9 cellular contexts compared by ENCODE assay signal in the genomic region with DNA sequence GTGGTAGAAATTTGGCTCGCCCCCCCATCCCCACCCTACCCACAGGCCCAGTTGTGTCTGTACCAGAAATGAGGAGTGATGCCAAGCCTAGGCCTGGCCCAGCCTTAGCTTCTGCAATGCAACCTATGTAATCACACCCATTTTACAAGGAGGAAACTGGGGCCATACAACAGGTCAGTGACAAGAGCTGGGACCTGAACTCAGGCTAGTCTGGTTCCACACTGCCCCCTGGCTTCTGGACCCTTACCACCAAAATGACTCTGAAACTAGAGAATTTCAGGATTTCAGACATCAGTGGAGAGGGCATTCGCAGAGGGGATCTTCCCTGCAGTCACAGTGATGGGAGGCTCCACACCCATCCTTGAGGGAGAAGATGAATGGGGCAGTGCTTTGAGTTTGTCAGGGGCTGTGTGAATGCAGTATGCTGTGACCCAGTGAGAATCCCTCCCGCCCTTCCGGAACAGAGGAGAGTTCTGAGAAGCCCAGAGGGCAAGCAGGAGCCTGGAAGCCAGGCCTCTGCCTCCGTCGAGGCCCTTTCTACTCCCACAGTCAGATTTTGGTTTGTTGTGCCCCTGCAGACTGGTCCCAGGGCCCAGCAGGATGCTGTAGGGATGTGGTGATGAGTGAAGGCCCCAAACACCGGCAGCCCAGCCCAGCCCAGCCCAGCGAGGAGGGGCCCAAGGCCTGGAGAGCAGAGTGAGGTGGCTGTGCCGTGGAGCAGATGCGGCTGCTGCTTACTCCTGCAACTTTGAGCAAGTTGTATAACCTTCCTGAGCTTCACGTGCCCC. TPM values are rescaled to one million over a fixed set of nuclear protein-coding genes. Genes with fewer than 3 reads are reported as not detected.
DNase-seq lines count a peak whose midpoint lies in the region; ATAC-seq and TF ChIP-seq lines count a peak whose summit lies in the region.
"Had no signal": no experiment of that assay in that cellular context is flagged by ENCODE, and none has a peak within 500 bp of the region (broad histone marks: within the 10 kb centered on the region; RNA-seq: fewer than 3 reads in every experiment).

No MANE protein-coding gene starts in this region.

- H4K20me1 ChIP-seq in OCI-LY1 (ENCODE audit: insufficient read depth, low read length) = no peaks in the 10 kb centered on the region
- peaks cover 94% of the 10 kb centered on the region for H4K20me1 ChIP-seq in osteoblast (ENCODE audit: insufficient read depth, low read length)

- H2AFZ ChIP-seq in OCI-LY1 (ENCODE audit: low read length) = no peak overlapping the region
- no peak overlapping the region for H2AFZ ChIP-seq in osteoblast (ENCODE audit: low read length)

- H3K9me3 ChIP-seq in OCI-LY1 (ENCODE audit: low read length) (no peaks in the 10 kb centered on the region), osteoblast (ENCODE audit: low read depth, low read length) (no peaks in the 10 kb centered on the region)
- H3K9me3 ChIP-seq: SJCRH30 had no signal

- H3K27me3 ChIP-seq in OCI-LY1 (ENCODE audit: insufficient read depth, low read length) = no peaks in the 10 kb centered on the region
- H3K27me3 ChIP-seq in osteoblast (ENCODE audit: insufficient read depth, low read length) = no peaks in the 10 kb centered on the region
- H3K27me3 ChIP-seq: SJCRH30 had no signal

- no peak overlapping the region for H3K9ac ChIP-seq in OCI-LY1 (ENCODE audit: low read length)

- ATAC-seq in GM18502 (IDR thresholded peaks at IDR 0.05; ENCODE audit: poor library complexity, unreplicated experiment) = no peak
- no peak for ATAC-seq in HG03520 (IDR thresholded peaks at IDR 0.05; ENCODE audit: unreplicated experiment)
- no peak for ATAC-seq in GM19328 (IDR thresholded peaks at IDR 0.05; ENCODE audit: unreplicated experiment)

- H3K27ac ChIP-seq in OCI-LY1 (ENCODE audit: low read depth, low read length, poor library complexity, severe bottlenecking) (no peak overlapping the region), osteoblast (ENCODE audit: low read depth, low read length) (peak overlapping the region; percentile 84)

- no peak overlapping the region for H3K4me3 ChIP-seq in GM12865 (ENCODE audit: low read depth, low read length)
- no peak overlapping the region for H3K4me3 ChIP-seq in OCI-LY1 (ENCODE audit: low read depth, low read length, poor library complexity, severe bottlenecking)
- no peak overlapping the region for H3K4me3 ChIP-seq in epithelial cell of proximal tubule (ENCODE audit: low read depth, low read length)
- no peak overlapping the region for H3K4me3 ChIP-seq in osteoblast (ENCODE audit: insufficient read depth, low read length)
- H3K4me3 ChIP-seq: SJCRH30 had no signal

- no peak overlapping the region for H3K4me2 ChIP-seq in OCI-LY1 (ENCODE audit: low read length)
- H3K4me2 ChIP-seq in osteoblast (ENCODE audit: insufficient read depth, low read length) = no peak overlapping the region

- H3K79me2 ChIP-seq in OCI-LY1 (ENCODE audit: insufficient read depth, low read length) = no peaks in the 10 kb centered on the region
- peaks cover 99% of the 10 kb centered on the region for H3K79me2 ChIP-seq in osteoblast (ENCODE audit: insufficient read depth, low read length)

- no peak for DNase-seq in GM12865 (ENCODE audit: low read depth)
- no peak for DNase-seq in epithelial cell of proximal tubule (ENCODE audit: low read depth)
- DNase-seq in osteoblast (ENCODE audit: insufficient read length, low spot score, missing footprints) = peak; percentile 67
- DNase-seq in C1 segment of cervical spinal cord (lab: John Stamatoyannopoulos, UW) = no peak

- H3F3A ChIP-seq in OCI-LY1 (ENCODE audit: insufficient read depth, low read length) = no peaks in the 10 kb centered on the region

- no peaks in the 10 kb centered on the region for H3K36me3 ChIP-seq in OCI-LY1 (ENCODE audit: insufficient read depth, low read length)
- H3K36me3 ChIP-seq in osteoblast (ENCODE audit: insufficient read depth, low read length) = peaks cover 33% of the 10 kb centered on the region

- H3K9me2 ChIP-seq in OCI-LY1 (ENCODE audit: low read depth, low read length) = no peaks in the 10 kb centered on the region

- TF ChIP-seq CTCF in GM12865 (IDR thresholded peaks at IDR 0.05; ENCODE audit: insufficient read depth, low read depth, low read length, missing control alignments) = peak; percentile 15
- peak; percentile 32; the same call in 1 of the 2 replicates for TF ChIP-seq CTCF in OCI-LY1 (IDR thresholded peaks at IDR 0.05; ENCODE audit: low read length)
- peak; percentile 50 for TF ChIP-seq CTCF in epithelial cell of proximal tubule (conservative IDR thresholded peaks at IDR 0.05; ENCODE audit: low read depth, low read length)
- no peak for TF ChIP-seq CTCF in osteoblast (IDR thresholded peaks at IDR 0.05; ENCODE audit: extremely low read depth, low read depth, low read length)

- H3K4me1 ChIP-seq in OCI-LY1 (ENCODE audit: insufficient read depth, low read length, severe bottlenecking) = no peaks in the 10 kb centered on the region
- H3K4me1 ChIP-seq in osteoblast (ENCODE audit: insufficient read depth, low read length) = peaks cover 62% of the 10 kb centered on the region

RNA-seq across cellular contexts. Expression of gene MYL9, which starts 48.1 kb away (rescaled TPM):
- total RNA-seq in epithelial cell of proximal tubule (31.7 and 39.4 TPM in 2 replicates), osteoblast (135 and 141 TPM in 2 replicates)
